8 cellular contexts compared by ENCODE assay signal in genomic region chr10:92241158-92241500, GRCh38. TPM values are rescaled to one million over a fixed set of nuclear protein-coding genes. Genes with fewer than 3 reads are reported as not detected.
A peak's percentile ranks its signal among the peaks of the same experiment; 100 is the strongest.
DNase-seq lines count a peak whose midpoint lies in the region; ATAC-seq and TF ChIP-seq lines count a peak whose summit lies in the region.

No MANE protein-coding gene starts in this region.

- peaks cover 49% of the 10 kb centered on the region for H3K4me1 Mint-ChIP-seq in activated naive CD4-positive, alpha-beta T cell treated with anti-CD3 and anti-CD28 coated beads, Interleukin-2, amount 50 U/mL, for 24 hours
- peaks cover 32% of the 10 kb centered on the region for H3K4me1 Mint-ChIP-seq in activated T-helper 17 cell treated with anti-CD3 and anti-CD28 coated beads, Interleukin-2, amount 50 U/mL, for 72 hours

- peaks cover 0 to 47% of the 10 kb centered on the region in 2 donors for H3K4me1 ChIP-seq in right atrium auricular region

- no peaks in the 10 kb centered on the region for H3K27me3 Mint-ChIP-seq in activated naive CD4-positive, alpha-beta T cell treated with anti-CD3 and anti-CD28 coated beads, Interleukin-2, amount 50 U/mL, for 24 hours
- peaks cover 3% of the 10 kb centered on the region for H3K27me3 Mint-ChIP-seq in activated T-helper 17 cell treated with anti-CD3 and anti-CD28 coated beads, Interleukin-2, amount 50 U/mL, for 72 hours

- no peaks in the 10 kb centered on the region for H3K36me3 ChIP-seq in right atrium auricular region

- H3K27me3 ChIP-seq in right atrium auricular region = no peaks in the 10 kb centered on the region

- no peak for TF ChIP-seq CTCF in right atrium auricular region (IDR thresholded peaks at IDR 0.05)
- TF ChIP-seq CTCF in GM20000 (IDR thresholded peaks at IDR 0.05; ENCODE audit: extremely low read depth, missing control alignments) = no peak

- DNase-seq in activated naive CD4-positive, alpha-beta T cell (lab: John Stamatoyannopoulos, UW) = no peak
- DNase-seq in right atrium auricular region (ENCODE audit: low spot score) (no peak), renal cortical epithelial cell (ENCODE audit: low read depth) (peak; percentile 18), GM20000 (ENCODE audit: low spot score) (no peak), HPDE6-E6E7 (ENCODE audit: extremely low spot score) (no peak)

- H3K4me3 ChIP-seq in right atrium auricular region = peak overlapping the region; percentile 68 to 73

- H3K36me3 Mint-ChIP-seq in activated naive CD4-positive, alpha-beta T cell treated with anti-CD3 and anti-CD28 coated beads, Interleukin-2, amount 50 U/mL, for 24 hours = peaks cover 3% of the 10 kb centered on the region
- peaks cover 28% of the 10 kb centered on the region for H3K36me3 Mint-ChIP-seq in activated T-helper 17 cell treated with anti-CD3 and anti-CD28 coated beads, Interleukin-2, amount 50 U/mL, for 72 hours (ENCODE audit: low read depth)

- H3K4me3 Mint-ChIP-seq in activated naive CD4-positive, alpha-beta T cell treated with anti-CD3 and anti-CD28 coated beads, Interleukin-2, amount 50 U/mL, for 24 hours = peak overlapping the region; percentile 90
- peak overlapping the region; percentile 89 for H3K4me3 Mint-ChIP-seq in activated T-helper 17 cell treated with anti-CD3 and anti-CD28 coated beads, Interleukin-2, amount 50 U/mL, for 72 hours

- no peak overlapping the region for H3K27ac Mint-ChIP-seq in activated naive CD4-positive, alpha-beta T cell treated with anti-CD3 and anti-CD28 coated beads, Interleukin-2, amount 50 U/mL, for 24 hours
- no peak overlapping the region for H3K27ac Mint-ChIP-seq in activated T-helper 17 cell treated with anti-CD3 and anti-CD28 coated beads, Interleukin-2, amount 50 U/mL, for 72 hours

- H3K9me3 ChIP-seq in right atrium auricular region = no peaks in the 10 kb centered on the region

- H3K9me3 Mint-ChIP-seq in activated naive CD4-positive, alpha-beta T cell treated with anti-CD3 and anti-CD28 coated beads, Interleukin-2, amount 50 U/mL, for 24 hours = no peaks in the 10 kb centered on the region
- H3K9me3 Mint-ChIP-seq in activated T-helper 17 cell treated with anti-CD3 and anti-CD28 coated beads, Interleukin-2, amount 50 U/mL, for 72 hours = no peaks in the 10 kb centered on the region

- ATAC-seq in activated T-helper 17 cell treated with anti-CD3 and anti-CD28 coated beads, Interleukin-2, amount 50 U/mL, for 72 hours (replicated peaks) = no peak
- ATAC-seq in HG02759 (IDR thresholded peaks at IDR 0.05; ENCODE audit: unreplicated experiment) = no peak

- H3K27ac ChIP-seq in right atrium auricular region = peak overlapping the region; percentile 92

RNA-seq across cellular contexts. Expression of gene CPEB3, which starts 49.7 kb away (rescaled TPM):
- total RNA-seq in activated T-helper 17 cell treated with anti-CD3 and anti-CD28 coated beads, Interleukin-2, amount 50 U/mL, for 72 hours = 1 to 10 TPM; 2.1 to 2.9 TPM
- total RNA-seq in right atrium auricular region = 10 to 100 TPM in 1 of 2 donors, 1 to 10 TPM in 1; 6.9 to 11.4 TPM
- total RNA-seq in renal cortical epithelial cell = 0.69 and 1.8 TPM in 2 replicates

RNA-seq across cellular contexts. Expression of gene MARCHF5, which starts 49.8 kb away (rescaled TPM):
- total RNA-seq in activated T-helper 17 cell treated with anti-CD3 and anti-CD28 coated beads, Interleukin-2, amount 50 U/mL, for 72 hours = 10 to 100 TPM; 28.7 to 31.6 TPM
- total RNA-seq in right atrium auricular region (10 to 100 TPM in 1 of 2 donors, 1 to 10 TPM in 1; 8.5 to 11.6 TPM), renal cortical epithelial cell (24.3 and 53.6 TPM in 2 replicates)
